2 cellular contexts compared by ENCODE assay signal in genomic region chr19:34722353-34722752, GRCh38.
TF ChIP-seq lines count a peak whose summit lies in the region.

No MANE protein-coding gene starts in this region.

TF ChIP-seq in A549, 52 proteins besides CTCF, POLR2A, EP300 and RAD21:
- TF ChIP-seq NPAS2 (CRISPR knock-in tag; IDR thresholded peaks at IDR 0.05; ENCODE audit: borderline replicate concordance) = no peak
- no peak for TF ChIP-seq ELK1 (IDR thresholded peaks at IDR 0.05; ENCODE audit: low read depth, low read length)
- no peak for TF ChIP-seq CEBPB (IDR thresholded peaks at IDR 0.05)
- no peak for TF ChIP-seq JUNB (IDR thresholded peaks at IDR 0.05)
- no peak for TF ChIP-seq KDM1A (IDR thresholded peaks at IDR 0.05; ENCODE audit: low read depth)
- TF ChIP-seq ZC3H11A (IDR thresholded peaks at IDR 0.05) = no peak

TF ChIP-seq in K562, 482 proteins besides CTCF, POLR2A, EP300 and RAD21:
- no peak for TF ChIP-seq FOS (IDR thresholded peaks at IDR 0.05; ENCODE audit: extremely low read depth, insufficient read length)
- TF ChIP-seq PHB2 (IDR thresholded peaks at IDR 0.05; ENCODE audit: low read depth) = no peak
- TF ChIP-seq ZNF133 (CRISPR knock-in tag; IDR thresholded peaks at IDR 0.05) = no peak
- TF ChIP-seq NFE2 (IDR thresholded peaks at IDR 0.05; ENCODE audit: low read depth) = no peak
- TF ChIP-seq ZHX1 (conservative IDR thresholded peaks at IDR 0.05; ENCODE audit: low read length) = no peak
- no peak for TF ChIP-seq ELK1 (CRISPR knock-in tag; IDR thresholded peaks at IDR 0.05)
- TF ChIP-seq GATAD2A (IDR thresholded peaks at IDR 0.05) = no peak
